Comparison of ENCODE assay signal across 2 cellular contexts in the genomic region with DNA sequence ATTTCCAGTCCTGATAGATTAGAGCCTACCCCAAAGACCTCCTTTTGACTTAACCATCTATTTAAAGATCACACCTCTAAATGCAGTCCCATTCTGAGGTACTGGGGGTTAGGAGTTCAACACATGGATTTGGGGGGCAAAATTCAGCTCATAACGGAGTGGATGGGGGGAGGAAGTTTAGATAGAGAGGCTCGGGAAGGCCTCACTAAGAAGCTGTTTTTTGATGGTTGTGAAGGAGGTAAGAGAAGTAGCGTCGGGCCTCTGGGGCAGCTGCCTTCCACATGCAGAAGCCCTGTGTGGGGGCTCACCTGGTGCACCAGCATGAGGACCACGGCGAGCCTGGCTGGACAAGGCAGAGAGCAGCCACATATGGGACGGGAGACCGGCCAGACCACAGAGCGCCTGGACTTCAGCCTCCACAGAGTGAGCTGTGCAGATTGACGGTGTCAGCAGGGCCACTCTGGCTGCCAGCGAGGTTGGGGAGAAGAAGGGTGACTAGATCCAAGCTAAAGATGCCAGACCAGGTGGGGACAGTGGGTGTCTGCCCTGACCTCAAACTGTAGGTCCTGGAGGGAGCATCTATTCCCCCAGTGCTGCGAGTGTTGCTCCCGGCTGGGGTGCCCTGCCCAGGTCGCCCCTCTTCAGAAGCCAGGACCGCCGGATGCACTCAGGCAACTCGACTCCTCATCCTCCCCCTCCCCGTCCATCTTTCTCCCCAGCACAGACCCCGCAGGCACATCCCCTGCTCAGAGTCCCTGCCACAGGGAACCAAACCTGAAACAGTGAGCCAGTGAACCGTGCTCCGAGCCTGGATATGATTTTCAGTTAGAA.
TF ChIP-seq lines count a peak whose summit lies in the region.

No MANE protein-coding gene starts in this region.

TF ChIP-seq in K562, 482 proteins besides CTCF, POLR2A, EP300 and RAD21:
- TF ChIP-seq ZNF408 (CRISPR knock-in tag; IDR thresholded peaks at IDR 0.05; ENCODE audit: low read depth), result no peak
- TF ChIP-seq, protein P1, sequence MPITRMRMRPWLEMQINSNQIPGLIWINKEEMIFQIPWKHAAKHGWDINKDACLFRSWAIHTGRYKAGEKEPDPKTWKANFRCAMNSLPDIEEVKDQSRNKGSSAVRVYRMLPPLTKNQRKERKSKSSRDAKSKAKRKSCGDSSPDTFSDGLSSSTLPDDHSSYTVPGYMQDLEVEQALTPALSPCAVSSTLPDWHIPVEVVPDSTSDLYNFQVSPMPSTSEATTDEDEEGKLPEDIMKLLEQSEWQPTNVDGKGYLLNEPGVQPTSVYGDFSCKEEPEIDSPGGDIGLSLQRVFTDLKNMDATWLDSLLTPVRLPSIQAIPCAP (CRISPR knock-in tag; IDR thresholded peaks at IDR 0.05; ENCODE audit: borderline replicate concordance), result no peak
- TF ChIP-seq RBFOX2 (IDR thresholded peaks at IDR 0.05; ENCODE audit: low read depth, low read length), result peak; percentile 55
- no peak for TF ChIP-seq FUS (optimal IDR thresholded peaks at IDR 0.05; ENCODE audit: low read depth, low read length)
- TF ChIP-seq, protein P2, sequence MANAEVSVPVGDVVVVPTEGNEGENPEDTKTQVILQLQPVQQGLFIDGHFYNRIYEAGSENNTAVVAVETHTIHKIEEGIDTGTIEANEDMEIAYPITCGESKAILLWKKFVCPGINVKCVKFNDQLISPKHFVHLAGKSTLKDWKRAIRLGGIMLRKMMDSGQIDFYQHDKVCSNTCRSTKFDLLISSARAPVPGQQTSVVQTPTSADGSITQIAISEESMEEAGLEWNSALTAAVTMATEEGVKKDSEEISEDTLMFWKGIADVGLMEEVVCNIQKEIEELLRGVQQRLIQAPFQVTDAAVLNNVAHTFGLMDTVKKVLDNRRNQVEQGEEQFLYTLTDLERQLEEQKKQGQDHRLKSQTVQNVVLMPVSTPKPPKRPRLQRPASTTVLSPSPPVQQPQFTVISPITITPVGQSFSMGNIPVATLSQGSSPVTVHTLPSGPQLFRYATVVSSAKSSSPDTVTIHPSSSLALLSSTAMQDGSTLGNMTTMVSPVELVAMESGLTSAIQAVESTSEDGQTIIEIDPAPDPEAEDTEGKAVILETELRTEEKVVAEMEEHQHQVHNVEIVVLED (CRISPR knock-in tag; IDR thresholded peaks at IDR 0.05), result no peak
- TF ChIP-seq POLR2G (IDR thresholded peaks at IDR 0.05; ENCODE audit: low read depth, low read length), result peak; percentile 35; the same call in 1 of the 2 replicates
- TF ChIP-seq ZNF133 (CRISPR knock-in tag; IDR thresholded peaks at IDR 0.05), result no peak
- TF ChIP-seq ELF1 (tag; IDR thresholded peaks at IDR 0.05), result no peak
- no peak for TF ChIP-seq HOXB6 (CRISPR knock-in tag; IDR thresholded peaks at IDR 0.05; ENCODE audit: borderline replicate concordance)
- TF ChIP-seq ZNF175 (CRISPR knock-in tag; IDR thresholded peaks at IDR 0.05; ENCODE audit: low read depth), result no peak
- TF ChIP-seq, protein P3, sequence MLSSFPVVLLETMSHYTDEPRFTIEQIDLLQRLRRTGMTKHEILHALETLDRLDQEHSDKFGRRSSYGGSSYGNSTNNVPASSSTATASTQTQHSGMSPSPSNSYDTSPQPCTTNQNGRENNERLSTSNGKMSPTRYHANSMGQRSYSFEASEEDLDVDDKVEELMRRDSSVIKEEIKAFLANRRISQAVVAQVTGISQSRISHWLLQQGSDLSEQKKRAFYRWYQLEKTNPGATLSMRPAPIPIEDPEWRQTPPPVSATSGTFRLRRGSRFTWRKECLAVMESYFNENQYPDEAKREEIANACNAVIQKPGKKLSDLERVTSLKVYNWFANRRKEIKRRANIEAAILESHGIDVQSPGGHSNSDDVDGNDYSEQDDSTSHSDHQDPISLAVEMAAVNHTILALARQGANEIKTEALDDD (IDR thresholded peaks at IDR 0.05), result no peak

TF ChIP-seq in H1, 55 proteins besides CTCF, POLR2A, EP300 and RAD21:
- TF ChIP-seq TCF12 (IDR thresholded peaks at IDR 0.05; ENCODE audit: low read depth, low read length), result no peak
- no peak for TF ChIP-seq NANOG (IDR thresholded peaks at IDR 0.05; ENCODE audit: insufficient read depth, low read depth, low read length, poor library complexity, severe bottlenecking)
- TF ChIP-seq, protein P4, sequence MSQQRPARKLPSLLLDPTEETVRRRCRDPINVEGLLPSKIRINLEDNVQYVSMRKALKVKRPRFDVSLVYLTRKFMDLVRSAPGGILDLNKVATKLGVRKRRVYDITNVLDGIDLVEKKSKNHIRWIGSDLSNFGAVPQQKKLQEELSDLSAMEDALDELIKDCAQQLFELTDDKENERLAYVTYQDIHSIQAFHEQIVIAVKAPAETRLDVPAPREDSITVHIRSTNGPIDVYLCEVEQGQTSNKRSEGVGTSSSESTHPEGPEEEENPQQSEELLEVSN (IDR thresholded peaks at IDR 0.05), result no peak
- no peak for TF ChIP-seq SP1 (IDR thresholded peaks at IDR 0.05; ENCODE audit: low read depth, low read length)
- TF ChIP-seq, protein P5, sequence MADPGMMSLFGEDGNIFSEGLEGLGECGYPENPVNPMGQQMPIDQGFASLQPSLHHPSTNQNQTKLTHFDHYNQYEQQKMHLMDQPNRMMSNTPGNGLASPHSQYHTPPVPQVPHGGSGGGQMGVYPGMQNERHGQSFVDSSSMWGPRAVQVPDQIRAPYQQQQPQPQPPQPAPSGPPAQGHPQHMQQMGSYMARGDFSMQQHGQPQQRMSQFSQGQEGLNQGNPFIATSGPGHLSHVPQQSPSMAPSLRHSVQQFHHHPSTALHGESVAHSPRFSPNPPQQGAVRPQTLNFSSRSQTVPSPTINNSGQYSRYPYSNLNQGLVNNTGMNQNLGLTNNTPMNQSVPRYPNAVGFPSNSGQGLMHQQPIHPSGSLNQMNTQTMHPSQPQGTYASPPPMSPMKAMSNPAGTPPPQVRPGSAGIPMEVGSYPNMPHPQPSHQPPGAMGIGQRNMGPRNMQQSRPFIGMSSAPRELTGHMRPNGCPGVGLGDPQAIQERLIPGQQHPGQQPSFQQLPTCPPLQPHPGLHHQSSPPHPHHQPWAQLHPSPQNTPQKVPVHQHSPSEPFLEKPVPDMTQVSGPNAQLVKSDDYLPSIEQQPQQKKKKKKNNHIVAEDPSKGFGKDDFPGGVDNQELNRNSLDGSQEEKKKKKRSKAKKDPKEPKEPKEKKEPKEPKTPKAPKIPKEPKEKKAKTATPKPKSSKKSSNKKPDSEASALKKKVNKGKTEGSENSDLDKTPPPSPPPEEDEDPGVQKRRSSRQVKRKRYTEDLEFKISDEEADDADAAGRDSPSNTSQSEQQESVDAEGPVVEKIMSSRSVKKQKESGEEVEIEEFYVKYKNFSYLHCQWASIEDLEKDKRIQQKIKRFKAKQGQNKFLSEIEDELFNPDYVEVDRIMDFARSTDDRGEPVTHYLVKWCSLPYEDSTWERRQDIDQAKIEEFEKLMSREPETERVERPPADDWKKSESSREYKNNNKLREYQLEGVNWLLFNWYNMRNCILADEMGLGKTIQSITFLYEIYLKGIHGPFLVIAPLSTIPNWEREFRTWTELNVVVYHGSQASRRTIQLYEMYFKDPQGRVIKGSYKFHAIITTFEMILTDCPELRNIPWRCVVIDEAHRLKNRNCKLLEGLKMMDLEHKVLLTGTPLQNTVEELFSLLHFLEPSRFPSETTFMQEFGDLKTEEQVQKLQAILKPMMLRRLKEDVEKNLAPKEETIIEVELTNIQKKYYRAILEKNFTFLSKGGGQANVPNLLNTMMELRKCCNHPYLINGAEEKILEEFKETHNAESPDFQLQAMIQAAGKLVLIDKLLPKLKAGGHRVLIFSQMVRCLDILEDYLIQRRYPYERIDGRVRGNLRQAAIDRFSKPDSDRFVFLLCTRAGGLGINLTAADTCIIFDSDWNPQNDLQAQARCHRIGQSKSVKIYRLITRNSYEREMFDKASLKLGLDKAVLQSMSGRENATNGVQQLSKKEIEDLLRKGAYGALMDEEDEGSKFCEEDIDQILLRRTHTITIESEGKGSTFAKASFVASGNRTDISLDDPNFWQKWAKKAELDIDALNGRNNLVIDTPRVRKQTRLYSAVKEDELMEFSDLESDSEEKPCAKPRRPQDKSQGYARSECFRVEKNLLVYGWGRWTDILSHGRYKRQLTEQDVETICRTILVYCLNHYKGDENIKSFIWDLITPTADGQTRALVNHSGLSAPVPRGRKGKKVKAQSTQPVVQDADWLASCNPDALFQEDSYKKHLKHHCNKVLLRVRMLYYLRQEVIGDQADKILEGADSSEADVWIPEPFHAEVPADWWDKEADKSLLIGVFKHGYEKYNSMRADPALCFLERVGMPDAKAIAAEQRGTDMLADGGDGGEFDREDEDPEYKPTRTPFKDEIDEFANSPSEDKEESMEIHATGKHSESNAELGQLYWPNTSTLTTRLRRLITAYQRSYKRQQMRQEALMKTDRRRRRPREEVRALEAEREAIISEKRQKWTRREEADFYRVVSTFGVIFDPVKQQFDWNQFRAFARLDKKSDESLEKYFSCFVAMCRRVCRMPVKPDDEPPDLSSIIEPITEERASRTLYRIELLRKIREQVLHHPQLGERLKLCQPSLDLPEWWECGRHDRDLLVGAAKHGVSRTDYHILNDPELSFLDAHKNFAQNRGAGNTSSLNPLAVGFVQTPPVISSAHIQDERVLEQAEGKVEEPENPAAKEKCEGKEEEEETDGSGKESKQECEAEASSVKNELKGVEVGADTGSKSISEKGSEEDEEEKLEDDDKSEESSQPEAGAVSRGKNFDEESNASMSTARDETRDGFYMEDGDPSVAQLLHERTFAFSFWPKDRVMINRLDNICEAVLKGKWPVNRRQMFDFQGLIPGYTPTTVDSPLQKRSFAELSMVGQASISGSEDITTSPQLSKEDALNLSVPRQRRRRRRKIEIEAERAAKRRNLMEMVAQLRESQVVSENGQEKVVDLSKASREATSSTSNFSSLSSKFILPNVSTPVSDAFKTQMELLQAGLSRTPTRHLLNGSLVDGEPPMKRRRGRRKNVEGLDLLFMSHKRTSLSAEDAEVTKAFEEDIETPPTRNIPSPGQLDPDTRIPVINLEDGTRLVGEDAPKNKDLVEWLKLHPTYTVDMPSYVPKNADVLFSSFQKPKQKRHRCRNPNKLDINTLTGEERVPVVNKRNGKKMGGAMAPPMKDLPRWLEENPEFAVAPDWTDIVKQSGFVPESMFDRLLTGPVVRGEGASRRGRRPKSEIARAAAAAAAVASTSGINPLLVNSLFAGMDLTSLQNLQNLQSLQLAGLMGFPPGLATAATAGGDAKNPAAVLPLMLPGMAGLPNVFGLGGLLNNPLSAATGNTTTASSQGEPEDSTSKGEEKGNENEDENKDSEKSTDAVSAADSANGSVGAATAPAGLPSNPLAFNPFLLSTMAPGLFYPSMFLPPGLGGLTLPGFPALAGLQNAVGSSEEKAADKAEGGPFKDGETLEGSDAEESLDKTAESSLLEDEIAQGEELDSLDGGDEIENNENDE (IDR thresholded peaks at IDR 0.05; ENCODE audit: insufficient replicate concordance, low read length), result no peak
- no peak for TF ChIP-seq PHF8 (conservative IDR thresholded peaks at IDR 0.05; ENCODE audit: low read depth, low read length)
- no peak for TF ChIP-seq POU5F1 (IDR thresholded peaks at IDR 0.05; ENCODE audit: low read depth, low read length)
- no peak for TF ChIP-seq HDAC2 (IDR thresholded peaks at IDR 0.05; ENCODE audit: borderline replicate concordance in 1 of 2, low read depth in 2 of 2, low read length in 2 of 2)
